In genomic region chr6:68635706-68636513, GRCh38 we compare ENCODE assay signal across 1 cellular context.
TF ChIP-seq lines count a peak whose summit lies in the region.

No MANE protein-coding gene starts in this region.

TF ChIP-seq in HepG2, 621 proteins besides CTCF, POLR2A, EP300 and RAD21 (continued from another document):
- TF ChIP-seq USF2 (IDR thresholded peaks at IDR 0.05; ENCODE audit: low read depth, low read length) (no peak), USF2 (CRISPR knock-in tag; IDR thresholded peaks at IDR 0.05; ENCODE audit: borderline replicate concordance) (no peak), SKIL (CRISPR knock-in tag; IDR thresholded peaks at IDR 0.05; ENCODE audit: borderline replicate concordance) (no peak)
TF ChIP-seq in HepG2: peak in this region for 0.
